In genomic region chr17:15683824-15684478, GRCh38 we compare ENCODE assay signal across 8 cellular contexts. TPM values are rescaled to one million over a fixed set of nuclear protein-coding genes. Genes with fewer than 3 reads are reported as not detected.
DNase-seq lines count a peak whose midpoint lies in the region; ATAC-seq and TF ChIP-seq lines count a peak whose summit lies in the region.
"Not testable (repeated sequence)": the region's sequence is repeated elsewhere in the genome, so short reads cannot be mapped to it uniquely, and the experiment has no call there.

Gene TRIM16, minus strand, starts transcription at chr17:15684311. Its CDS starts 32,702 bp downstream, at chr17:15651609.

- H3K27me3 Mint-ChIP-seq in activated CD4-positive, alpha-beta T cell treated with anti-CD3 and anti-CD28 coated beads, Interleukin-2, amount 10 ng/mL, durations not matched to agents 24 days and 14 days, result not testable (repeated sequence)

- H3K4me3 ChIP-seq in colonic mucosa, result peak within 1 kb of the TSS; percentile 39

- ATAC-seq in HG03342 (IDR thresholded peaks at IDR 0.05; ENCODE audit: unreplicated experiment), result peak; percentile 87

- not testable (repeated sequence) for H3K27me3 ChIP-seq in colonic mucosa

- intact Hi-C loops in activated CD4-positive, alpha-beta T cell treated with anti-CD3 and anti-CD28 coated beads, Interleukin-2, amount 10 ng/mL, durations not matched to agents 24 days and 14 days (cut with micrococcal nuclease); colonic mucosa (cut with DNase I): not testable (repeated sequence)

- H3K4me1 Mint-ChIP-seq in activated CD4-positive, alpha-beta T cell treated with anti-CD3 and anti-CD28 coated beads, Interleukin-2, amount 10 ng/mL, durations not matched to agents 24 days and 14 days, result peaks cover 25% of the 10 kb centered on the region

- H3K4me1 ChIP-seq in colonic mucosa, result not testable (repeated sequence)

- H3K27ac Mint-ChIP-seq in activated CD4-positive, alpha-beta T cell treated with anti-CD3 and anti-CD28 coated beads, Interleukin-2, amount 10 ng/mL, durations not matched to agents 24 days and 14 days, result peak within 1 kb of the TSS; percentile 92

- H3K9me3 Mint-ChIP-seq in activated CD4-positive, alpha-beta T cell treated with anti-CD3 and anti-CD28 coated beads, Interleukin-2, amount 10 ng/mL, durations not matched to agents 24 days and 14 days, result not testable (repeated sequence)

- DNase-seq in AG08396 (ENCODE audit: low spot score) (peak; percentile 60), GM19238 (ENCODE audit: insufficient read length, low spot score) (peak; percentile 50), NCI-H510A (lab: John Stamatoyannopoulos, UW) (peak; percentile 12), colonic mucosa (peak; percentile 86), kidney tubule cell (ENCODE audit: low spot score) (peak; percentile 53)
- peak; percentile 96 for DNase-seq in activated CD4-positive, alpha-beta T cell treated with anti-CD3 and anti-CD28 coated beads, Interleukin-2, amount 10 ng/mL, durations not matched to agents 24 days and 14 days
- peak; percentile 86 for DNase-seq in stimulated activated CD4-positive, alpha-beta T cell treated with anti-CD3 and anti-CD28 coated beads, Interleukin-15, amount 100 ng/mL, for 24 hours

- H3K27ac ChIP-seq in colonic mucosa, result not testable (repeated sequence)

- TF ChIP-seq CTCF in colonic mucosa (IDR thresholded peaks at IDR 0.05), result not testable (repeated sequence)

- not testable (repeated sequence) for H3K9me3 ChIP-seq in colonic mucosa

- H3K9ac ChIP-seq in colonic mucosa (ENCODE audit: low read depth in 2 of 2, low read length in 2 of 2), result peak within 1 kb of the TSS; percentile 24 to 51

- peak within 1 kb of the TSS; percentile 90 for H3K4me3 Mint-ChIP-seq in activated CD4-positive, alpha-beta T cell treated with anti-CD3 and anti-CD28 coated beads, Interleukin-2, amount 10 ng/mL, durations not matched to agents 24 days and 14 days

- H3K36me3 ChIP-seq in colonic mucosa, result not testable (repeated sequence)

- H3K36me3 Mint-ChIP-seq in activated CD4-positive, alpha-beta T cell treated with anti-CD3 and anti-CD28 coated beads, Interleukin-2, amount 10 ng/mL, durations not matched to agents 24 days and 14 days (ENCODE audit: low read depth), result peaks cover 12% of the 10 kb centered on the region

RNA-seq across cellular contexts. Expression of gene TRIM16, which starts in this region (rescaled TPM):
- total RNA-seq in activated CD4-positive, alpha-beta T cell treated with anti-CD3 and anti-CD28 coated beads, Interleukin-2, amount 10 ng/mL, durations not matched to agents 24 days and 14 days, result 15.2 and 15.7 TPM in 2 replicates
- total RNA-seq in colonic mucosa, result 10 to 100 TPM; 27.2 to 30.4 TPM

Comparison
In these comparisons a context has a peak if more than half of its experiments do, and no peak if none do; other contexts are left out.
1. DNase-seq: peak in every context shown above with its lines; median percentile 96 in activated CD4-positive, alpha-beta T cell treated with anti-CD3 and anti-CD28 coated beads, Interleukin-2, amount 10 ng/mL, durations not matched to agents 24 days and 14 days; 86 in colonic mucosa; 86 in stimulated activated CD4-positive, alpha-beta T cell treated with anti-CD3 and anti-CD28 coated beads, Interleukin-15, amount 100 ng/mL, for 24 hours; 60 in AG08396; 53 in kidney tubule cell; 50 in GM19238; 12 in NCI-H510A.